Comparison of ENCODE assay signal across 8 cellular contexts in the genomic region with DNA sequence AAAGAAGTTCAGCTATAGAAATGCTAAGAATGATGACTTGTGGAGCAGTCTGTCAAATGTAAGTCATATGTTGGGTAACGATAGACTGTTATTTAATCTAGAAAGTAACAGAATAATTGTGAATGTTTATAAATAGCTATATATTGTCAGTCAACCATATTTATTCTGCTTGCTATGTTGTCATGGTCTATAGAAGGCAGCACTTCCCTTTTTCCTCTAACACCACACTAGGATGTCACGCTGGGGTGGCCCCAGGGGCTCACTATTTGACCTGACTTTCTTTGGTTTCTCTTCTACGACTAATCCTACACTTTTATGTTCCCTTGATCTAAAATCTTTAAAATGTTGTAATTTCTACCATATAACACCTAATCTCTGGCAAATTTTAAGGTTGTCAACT. TPM values are rescaled to one million over a fixed set of nuclear protein-coding genes. Genes with fewer than 3 reads are reported as not detected.
DNase-seq lines count a peak whose midpoint lies in the region; ATAC-seq and TF ChIP-seq lines count a peak whose summit lies in the region.

No MANE protein-coding gene starts in this region.

- no peak for TF ChIP-seq POLR2A in esophagus muscularis mucosa (IDR thresholded peaks at IDR 0.05; ENCODE audit: low read depth)

- intact Hi-C loops in esophagus muscularis mucosa (cut with DNase I) = no loop called here

- no peak for TF ChIP-seq CTCF in HL-60 (IDR thresholded peaks at IDR 0.05; ENCODE audit: insufficient read depth, low read length)
- TF ChIP-seq CTCF in esophagus muscularis mucosa (IDR thresholded peaks at IDR 0.05) = no peak

- WGBS in esophagus muscularis mucosa = 69% methylated on average over 3 of the region's 3 CpGs

- H3K4me3 ChIP-seq in HL-60 (replicated peaks; ENCODE audit: insufficient read depth, low read length) (no peak overlapping the region), esophagus muscularis mucosa (no peak overlapping the region)
- peak overlapping the region; percentile 29 for H3K4me3 ChIP-seq in effector memory CD4-positive, alpha-beta T cell (ENCODE audit: insufficient read depth, low read depth, low read length, poor library complexity, severe bottlenecking)

- no peak for TF ChIP-seq EP300 in esophagus muscularis mucosa (IDR thresholded peaks at IDR 0.05)

- peaks cover 67% of the 10 kb centered on the region for H3K36me3 ChIP-seq in effector memory CD4-positive, alpha-beta T cell (ENCODE audit: control insufficient read depth, insufficient read depth, low read length)
- peaks cover 0 to 62% (median 14%) of the 10 kb centered on the region in 4 donors for H3K36me3 ChIP-seq in esophagus muscularis mucosa

- peaks cover 18% of the 10 kb centered on the region for H3K4me1 ChIP-seq in effector memory CD4-positive, alpha-beta T cell (ENCODE audit: control insufficient read depth, insufficient read depth, low read length, poor library complexity, severe bottlenecking)
- no peaks in the 10 kb centered on the region for H3K4me1 ChIP-seq in esophagus muscularis mucosa

- H3K27ac ChIP-seq in HL-60 (replicated peaks) = peak overlapping the region; percentile 58
- H3K27ac ChIP-seq in effector memory CD4-positive, alpha-beta T cell (ENCODE audit: insufficient read depth, low read length, poor library complexity, severe bottlenecking) = peak overlapping the region; percentile 66
- no peak overlapping the region for H3K27ac ChIP-seq in esophagus muscularis mucosa (replicated peaks in 1 of 4)

- DNase-seq in HL-60 (ENCODE audit: low read depth in 1 of 2, low spot score in 1 of 2) (peak in 1 of 2 experiments; percentile 40), anterior cingulate cortex (lab: John Stamatoyannopoulos, UW) (no peak), OCI-M2 (lab: John Stamatoyannopoulos, UW; ENCODE audit: unreplicated experiment) (no peak), islet precursor cell (no peak), esophagus muscularis mucosa (ENCODE audit: extremely low spot score) (no peak)
- no peak for DNase-seq in effector memory CD4-positive, alpha-beta T cell

- peak; percentile 91 for ATAC-seq in GM18499 (IDR thresholded peaks at IDR 0.05; ENCODE audit: insufficient read depth, unreplicated experiment)
- peak; percentile 82 for ATAC-seq in GM21526 (IDR thresholded peaks at IDR 0.05; ENCODE audit: low FRiP score, unreplicated experiment)

- H3K27me3 ChIP-seq in HL-60 (ENCODE audit: insufficient read depth, poor library complexity, severe bottlenecking) (no peaks in the 10 kb centered on the region), esophagus muscularis mucosa (no peaks in the 10 kb centered on the region)
- no peaks in the 10 kb centered on the region for H3K27me3 ChIP-seq in effector memory CD4-positive, alpha-beta T cell (replicated peaks; ENCODE audit: control insufficient read depth, insufficient read depth, low read length, poor library complexity, severe bottlenecking)

- H3K9me3 ChIP-seq in effector memory CD4-positive, alpha-beta T cell (ENCODE audit: control insufficient read depth, low read length) = no peaks in the 10 kb centered on the region
- no peaks in the 10 kb centered on the region for H3K9me3 ChIP-seq in esophagus muscularis mucosa

RNA-seq across cellular contexts. Expression of gene ERAP2, which starts 20.5 kb away (rescaled TPM):
- total RNA-seq in esophagus muscularis mucosa = 10 to 100 TPM in 1 of 4 donors, 1 to 10 TPM in 3; 6.6 to 12.3 (median 7.3) TPM

RNA-seq across cellular contexts. Expression of gene LNPEP, which starts 39.1 kb away (rescaled TPM):
- 10 to 100 TPM; 55.2 to 80.2 (median 65.6) TPM for total RNA-seq in esophagus muscularis mucosa

Comparison
In these comparisons a context has a peak if more than half of its experiments do, and no peak if none do; other contexts are left out.
1. H3K27ac ChIP-seq: peak in HL-60 (single experiment) and effector memory CD4-positive, alpha-beta T cell (single experiment); none in esophagus muscularis mucosa (0 of 4).